In genomic region chr17:81553018-81553615, GRCh38 we compare ENCODE assay signal across 8 cellular contexts. TPM values are rescaled to one million over a fixed set of nuclear protein-coding genes. Genes with fewer than 3 reads are reported as not detected.
DNase-seq lines count a peak whose midpoint lies in the region; ATAC-seq and TF ChIP-seq lines count a peak whose summit lies in the region.

No MANE protein-coding gene starts in this region.

- peaks cover 19% of the 10 kb centered on the region for H3K36me3 Mint-ChIP-seq in activated CD4-positive, alpha-beta memory T cell treated with anti-CD3 and anti-CD28 coated beads, Interleukin-2, amount 10 ng/mL, durations not matched to agents 7 days and 5 days (ENCODE audit: low read depth)

- peak overlapping the region; percentile 98 for H3K27ac ChIP-seq in AG04450 (ENCODE audit: low read depth, low read length)
- peak overlapping the region; percentile 72 for H3K27ac ChIP-seq in mesenchymal stem cell (ENCODE audit: low read length, poor library complexity, severe bottlenecking)

- peak overlapping the region; percentile 88 for H3K9ac ChIP-seq in mesenchymal stem cell (ENCODE audit: low read length)

- TF ChIP-seq CTCF in AG04450 (IDR thresholded peaks at IDR 0.05; ENCODE audit: low read depth, low read length): no peak; the same call in 1 of the 2 replicates

- peak overlapping the region; percentile 89 for H3K4me3 ChIP-seq in AG04450 (ENCODE audit: low read depth, low read length)
- H3K4me3 ChIP-seq in mesenchymal stem cell (ENCODE audit: insufficient read depth in 1 of 2, low read depth in 1 of 2, low read length in 2 of 2): peak overlapping the region; percentile 92

- H2BK15ac ChIP-seq in mesenchymal stem cell (ENCODE audit: low read depth, poor library complexity, severe bottlenecking): no peak overlapping the region

- H2AK5ac ChIP-seq in mesenchymal stem cell (ENCODE audit: low read length, severe bottlenecking): no peak overlapping the region

- H3K79me1 ChIP-seq in mesenchymal stem cell (replicated peaks; ENCODE audit: low read length, poor library complexity, severe bottlenecking): peaks cover 25% of the 10 kb centered on the region

- H2AFZ ChIP-seq in mesenchymal stem cell (ENCODE audit: low read depth, low read length): no peak overlapping the region

- H3K4me2 ChIP-seq in mesenchymal stem cell (ENCODE audit: low read length, poor library complexity, severe bottlenecking): peak overlapping the region; percentile 69

- peaks cover 43 to 51% of the 10 kb centered on the region in 2 experiments for H3K36me3 ChIP-seq in mesenchymal stem cell (ENCODE audit: control insufficient read depth in 1 of 2, insufficient read depth in 2 of 2, low read depth in 1 of 2, low read length in 2 of 2)

- no peak overlapping the region for H4K8ac ChIP-seq in mesenchymal stem cell (ENCODE audit: low read length)

- 8% methylated on average over 18 of the region's 19 CpGs for WGBS in mesenchymal stem cell

- peak overlapping the region; percentile 7 for H2BK120ac ChIP-seq in mesenchymal stem cell (ENCODE audit: low read depth, low read length)

- no peak overlapping the region for H3K18ac ChIP-seq in mesenchymal stem cell (ENCODE audit: low read depth in 1 of 2, low read length in 2 of 2)

- H3K4me3 Mint-ChIP-seq in activated CD4-positive, alpha-beta memory T cell treated with anti-CD3 and anti-CD28 coated beads, Interleukin-2, amount 10 ng/mL, durations not matched to agents 7 days and 5 days: peak overlapping the region; percentile 83

- CTCF ChIA-PET in AG04450 (lab: Charles Lee): interaction anchor here (1.3 kb wide), 1 partner anchor 48 kb away, joined by 7 read pairs; no protein-coding TSS in a partner anchor
- CTCF ChIA-PET in activated CD4-positive, alpha-beta memory T cell treated with anti-CD3 and anti-CD28 coated beads, Interleukin-2, amount 10 ng/mL, durations not matched to agents 7 days and 5 days (lab: Charles Lee): interaction anchor here (1.2 to 2.2 kb wide), 3 partner anchors 9 to 48 kb away, joined by 4 to 7 read pairs (median 4); no protein-coding TSS in a partner anchor

- peak overlapping the region in 1 of 2 experiments; percentile 66 for H3K4ac ChIP-seq in mesenchymal stem cell (ENCODE audit: low read depth in 1 of 2, low read length in 2 of 2)

- DNase-seq in AG04450 (ENCODE audit: low read depth, low spot score) (no peak), NCI-H774 (lab: John Stamatoyannopoulos, UW) (peak; percentile 95), mesenchymal stem cell (peak; percentile 90)
- peak; percentile 85 for DNase-seq in activated CD4-positive, alpha-beta memory T cell treated with anti-CD3 and anti-CD28 coated beads, Interleukin-2, amount 10 ng/mL, durations not matched to agents 7 days and 5 days
- peak; percentile 65 for DNase-seq in effector CD4-positive, alpha-beta T cell
- peak; percentile 40 for DNase-seq in stimulated activated CD8-positive, alpha-beta memory T cell treated with anti-CD3 and anti-CD28 coated beads, Interleukin-15, amount 100 ng/mL, for 24 hours (ENCODE audit: low read depth)

- no peaks in the 10 kb centered on the region for H3K27me3 Mint-ChIP-seq in activated CD4-positive, alpha-beta memory T cell treated with anti-CD3 and anti-CD28 coated beads, Interleukin-2, amount 10 ng/mL, durations not matched to agents 7 days and 5 days

- H3K9me3 Mint-ChIP-seq in activated CD4-positive, alpha-beta memory T cell treated with anti-CD3 and anti-CD28 coated beads, Interleukin-2, amount 10 ng/mL, durations not matched to agents 7 days and 5 days: no peaks in the 10 kb centered on the region

- POLR2A ChIA-PET in AG04450 (lab: Yijun Ruan, JAX): interaction anchor here (1.0 to 1.2 kb wide), 2 partner anchors 14 kb away, joined by 3 to 9 read pairs; no protein-coding TSS in a partner anchor
- POLR2A ChIA-PET in activated CD4-positive, alpha-beta memory T cell treated with anti-CD3 and anti-CD28 coated beads, Interleukin-2, amount 10 ng/mL, durations not matched to agents 7 days and 5 days (lab: Charles Lee): interaction anchor here (0.8 to 2.5 kb wide), 8 partner anchors 8 to 307 kb away, joined by 3 to 24 read pairs (median 4); partner anchors contain the start of gene ACTG1

- H3K27me3 ChIP-seq in AG04450 (ENCODE audit: control insufficient read depth, insufficient read depth, low read length) (no peaks in the 10 kb centered on the region), mesenchymal stem cell (ENCODE audit: control insufficient read depth in 1 of 2, insufficient read depth in 1 of 2, low read length in 2 of 2) (no peaks in the 10 kb centered on the region)

- H3K23ac ChIP-seq in mesenchymal stem cell (ENCODE audit: low read length in 2 of 2): no peak overlapping the region

- H4K91ac ChIP-seq in mesenchymal stem cell (ENCODE audit: low read length): no peak overlapping the region

- H3K9me3 ChIP-seq in AG04450 (ENCODE audit: control insufficient read depth, insufficient read depth, low read length): peaks cover 4% of the 10 kb centered on the region; the same call in 1 of the 2 replicates
- H3K9me3 ChIP-seq in mesenchymal stem cell (ENCODE audit: control insufficient read depth, low read length): no peaks in the 10 kb centered on the region

- peak; percentile 31 for ATAC-seq in GM18907 (IDR thresholded peaks at IDR 0.05; ENCODE audit: unreplicated experiment)
- peak; percentile 6 for ATAC-seq in HG03469 (IDR thresholded peaks at IDR 0.05; ENCODE audit: unreplicated experiment)

- no peak overlapping the region for H3K14ac ChIP-seq in mesenchymal stem cell (ENCODE audit: low read length in 2 of 2)

- H3K4me1 ChIP-seq in mesenchymal stem cell (ENCODE audit: control insufficient read depth, insufficient read depth, low read depth, low read length): peaks cover 54% of the 10 kb centered on the region

- H3K27ac Mint-ChIP-seq in activated CD4-positive, alpha-beta memory T cell treated with anti-CD3 and anti-CD28 coated beads, Interleukin-2, amount 10 ng/mL, durations not matched to agents 7 days and 5 days: peak overlapping the region; percentile 89

- H2BK5ac ChIP-seq in mesenchymal stem cell (ENCODE audit: low read depth, low read length, poor library complexity, severe bottlenecking): no peak overlapping the region

- peaks cover 35% of the 10 kb centered on the region for H3K4me1 Mint-ChIP-seq in activated CD4-positive, alpha-beta memory T cell treated with anti-CD3 and anti-CD28 coated beads, Interleukin-2, amount 10 ng/mL, durations not matched to agents 7 days and 5 days

- peak overlapping the region in 1 of 2 experiments; percentile 49 for H2BK12ac ChIP-seq in mesenchymal stem cell (ENCODE audit: low read length in 2 of 2)

RNA-seq across cellular contexts. Expression of gene FAAP100, which starts 1.0 kb away (rescaled TPM):
- 5.3 and 8.3 TPM in 2 replicates for polyA plus RNA-seq in AG04450 (2011; rRNA removed)
- polyA minus RNA-seq in AG04450 (2011; rRNA and poly(A)+ RNA removed): 6.0 and 6.7 TPM in 2 replicates
- 10 to 100 TPM; 29.0 TPM for total RNA-seq in activated CD4-positive, alpha-beta memory T cell treated with anti-CD3 and anti-CD28 coated beads, Interleukin-2, amount 10 ng/mL, durations not matched to agents 7 days and 5 days
- polyA plus RNA-seq in mesenchymal stem cell (2013, experiment 1 of 2): 10.1 TPM
- polyA plus RNA-seq in mesenchymal stem cell (2013, experiment 2 of 2): 10.3 TPM

RNA-seq across cellular contexts. Expression of gene FSCN2, which starts 24.9 kb away (rescaled TPM):
- 0.26 and 0.41 TPM in 2 replicates for polyA plus RNA-seq in AG04450 (2011; rRNA removed)
- polyA minus RNA-seq in AG04450 (2011; rRNA and poly(A)+ RNA removed): 1.0 TPM in 1 of 2 replicates, not detected in the other
- under 1 TPM; 0.43 to 0.50 TPM for total RNA-seq in activated CD4-positive, alpha-beta memory T cell treated with anti-CD3 and anti-CD28 coated beads, Interleukin-2, amount 10 ng/mL, durations not matched to agents 7 days and 5 days
- polyA plus RNA-seq in mesenchymal stem cell (2013, experiment 1 of 2): 0.23 TPM
- polyA plus RNA-seq in mesenchymal stem cell (2013, experiment 2 of 2): 0.15 TPM

RNA-seq across cellular contexts. Expression of gene ACTG1, which starts 40.5 kb away (rescaled TPM):
- polyA plus RNA-seq in AG04450 (2011; rRNA removed): 2,721 and 3,607 TPM in 2 replicates
- 3,368 and 4,319 TPM in 2 replicates for polyA minus RNA-seq in AG04450 (2011; rRNA and poly(A)+ RNA removed)
- total RNA-seq in activated CD4-positive, alpha-beta memory T cell treated with anti-CD3 and anti-CD28 coated beads, Interleukin-2, amount 10 ng/mL, durations not matched to agents 7 days and 5 days: 1,000 to 10,000 TPM; 3,658 to 3,769 TPM
- 7,126 TPM for polyA plus RNA-seq in mesenchymal stem cell (2013, experiment 1 of 2)
- 6,723 TPM for polyA plus RNA-seq in mesenchymal stem cell (2013, experiment 2 of 2)
